8 cellular contexts compared by ENCODE assay signal in genomic region chr6:27145731-27146455, GRCh38.
DNase-seq lines count a peak whose midpoint lies in the region; ATAC-seq and TF ChIP-seq lines count a peak whose summit lies in the region.

No MANE protein-coding gene starts in this region.

- H3K4me1 ChIP-seq in esophagus (ENCODE audit: control insufficient read depth in 2 of 2, insufficient read depth in 2 of 2, low read length in 1 of 2) (no peaks in the 10 kb centered on the region), muscle layer of duodenum (ENCODE audit: control insufficient read depth in 1 of 2, insufficient read depth in 2 of 2, low read length in 2 of 2) (peaks cover 0 to 13% of the 10 kb centered on the region in 2 donors), suprapubic skin (peaks cover 22% of the 10 kb centered on the region)

- H3K4me3 ChIP-seq in esophagus (ENCODE audit: low read depth in 1 of 2, low read length in 2 of 2) (peak overlapping the region; percentile 51 to 79), muscle layer of duodenum (ENCODE audit: low read depth in 1 of 2, low read length in 2 of 2) (peak overlapping the region; percentile 73 to 98), suprapubic skin (peak overlapping the region; percentile 67)

- H3K27me3 ChIP-seq in esophagus (ENCODE audit: control insufficient read depth in 1 of 2, insufficient read depth in 2 of 2, low read length in 2 of 2): no peaks in the 10 kb centered on the region
- H3K27me3 ChIP-seq in muscle layer of duodenum (ENCODE audit: low read depth, low read length): no peaks in the 10 kb centered on the region
- H3K27me3 ChIP-seq in suprapubic skin: no peaks in the 10 kb centered on the region

- DNase-seq in GM13977 (ENCODE audit: low spot score) (peak; percentile 56), HUDEP-2 (lab: John Stamatoyannopoulos, UW; ENCODE audit: unreplicated experiment in 76 of 76) (peak in 72 of 76 experiments; percentile 55 to 97 (median 86)), NOMO-1 treated with DMSO at 0.1 percent for 48 hours (lab: John Stamatoyannopoulos, UW; ENCODE audit: unreplicated experiment) (peak; percentile 93), suprapubic skin (ENCODE audit: low spot score in 2 of 2) (peak; percentile 88 to 90)
- peak; percentile 82 for DNase-seq in activated CD8-positive, alpha-beta memory T cell treated with anti-CD3 and anti-CD28 coated beads, Interleukin-2, amount 50 U/mL, for 48 hours

- no peaks in the 10 kb centered on the region for H3K9me3 ChIP-seq in esophagus (ENCODE audit: control insufficient read depth in 2 of 2, insufficient read depth in 1 of 2, low read depth in 1 of 2, low read length in 1 of 2)
- no peaks in the 10 kb centered on the region for H3K9me3 ChIP-seq in muscle layer of duodenum (ENCODE audit: control insufficient read depth in 1 of 2, low read length in 2 of 2)
- no peaks in the 10 kb centered on the region for H3K9me3 ChIP-seq in suprapubic skin

- H3K27ac ChIP-seq in esophagus (ENCODE audit: low read depth in 2 of 2, low read length in 1 of 2) (peak overlapping the region; percentile 72 to 98), muscle layer of duodenum (ENCODE audit: low read length) (peak overlapping the region; percentile 99), suprapubic skin (peak overlapping the region; percentile 91)

- no peaks in the 10 kb centered on the region for H3K36me3 ChIP-seq in esophagus (ENCODE audit: control insufficient read depth in 2 of 2, insufficient read depth in 2 of 2, low read length in 1 of 2)
- H3K36me3 ChIP-seq in muscle layer of duodenum (ENCODE audit: control insufficient read depth in 1 of 2, insufficient read depth in 2 of 2, low read length in 2 of 2): no peaks in the 10 kb centered on the region
- H3K36me3 ChIP-seq in suprapubic skin: no peaks in the 10 kb centered on the region

- WGBS in esophagus, 2 donors: 0 to 1% methylated on average over 25 of the region's 25 CpGs
- under 1% methylated on average over 25 of the region's 25 CpGs for WGBS in suprapubic skin

- in situ Hi-C loops in GM13977 (cut with MboI; ENCODE audit: low pct_unique_long_range_greater_than_20kb, low sequenced_read_pairs, unreplicated experiment): loop anchor here (5.0 kb wide), 1 partner anchor 661 kb away; a partner anchor contains a TSS

- peak in 1 of 2 donors; percentile 13 for TF ChIP-seq POLR2A in suprapubic skin (IDR thresholded peaks at IDR 0.05)

- no peak for ATAC-seq in GM21529 (IDR thresholded peaks at IDR 0.05; ENCODE audit: unreplicated experiment)

- no peak for TF ChIP-seq EP300 in suprapubic skin (IDR thresholded peaks at IDR 0.05)

- no peak for TF ChIP-seq CTCF in GM13977 (IDR thresholded peaks at IDR 0.05; ENCODE audit: extremely low read depth, insufficient read depth, missing control alignments)
- no peak for TF ChIP-seq CTCF in suprapubic skin (IDR thresholded peaks at IDR 0.05)
